ENCODE assay signal across 9 cellular contexts in genomic region chr9:119391878-119392277, GRCh38. TPM values are rescaled to one million over a fixed set of nuclear protein-coding genes. Genes with fewer than 3 reads are reported as not detected.
"Had no signal": no experiment of that assay in that cellular context is flagged by ENCODE, and none has a peak within 500 bp of the region (broad histone marks: within the 10 kb centered on the region; RNA-seq: fewer than 3 reads in every experiment).

No MANE protein-coding gene starts in this region.

- ATAC-seq: GM23338, HCT116, HepG2 had no signal

- H3K9me3 Mint-ChIP-seq: GM23338 had no signal

- H3K4me1 Mint-ChIP-seq: IgD-negative memory B cell had no signal

- FAIRE-seq: H1, HepG2 had no signal

- DNase-seq: H7, HFFc6, KBM-7 had no signal

- H3K27me3 Mint-ChIP-seq: IgD-negative memory B cell had no signal

- H3K27ac Mint-ChIP-seq: GM23338, HFFc6, IgD-negative memory B cell had no signal

- H3K4me3 Mint-ChIP-seq: GM23338, HFFc6, IgD-negative memory B cell had no signal

- H3K36me3 Mint-ChIP-seq: IgD-negative memory B cell had no signal

RNA-seq across cellular contexts. Expression of gene BRINP1, which starts 22.6 kb away (rescaled TPM):
- total RNA-seq: HepG2, HFFc6, HT1080 had no signal
